Comparison of ENCODE assay signal across 1 cellular context in genomic region chr12:31659087-31659942, GRCh38.
TF ChIP-seq lines count a peak whose summit lies in the region.

Gene ETFBKMT (plus strand): TSS chr12:31659688. CDS start chr12:31661954, 2,266 bp downstream.

TF ChIP-seq in HepG2, 621 proteins besides CTCF, POLR2A, EP300 and RAD21 (continued from another document and continues in another):
- TF ChIP-seq ZSCAN29 (CRISPR knock-in tag; conservative IDR thresholded peaks at IDR 0.05) (no peak; the same call in 1 of the 2 replicates), JUN (CRISPR knock-in tag; IDR thresholded peaks at IDR 0.05) (peak; percentile 48; the same call in 1 of the 2 replicates), ZNF205 (CRISPR knock-in tag; IDR thresholded peaks at IDR 0.05) (no peak), DR1 (CRISPR knock-in tag; IDR thresholded peaks at IDR 0.05) (no peak), DBP (CRISPR knock-in tag; IDR thresholded peaks at IDR 0.05; ENCODE audit: not compliant biosample characterization) (no peak), ARID2 (CRISPR knock-in tag; IDR thresholded peaks at IDR 0.05; ENCODE audit: borderline replicate concordance) (0 out of 2 replicates have a peak, but pooled peaks have one; percentile 5), SYNCRIP (IDR thresholded peaks at IDR 0.05; ENCODE audit: insufficient read depth, low read depth, low read length) (no peak), ZNF614 (CRISPR knock-in tag; IDR thresholded peaks at IDR 0.05; ENCODE audit: borderline replicate concordance) (0 out of 2 replicates have a peak, but pooled peaks have one; percentile 29), SIX4 (CRISPR knock-in tag; IDR thresholded peaks at IDR 0.05) (no peak), ZMYM2 (CRISPR knock-in tag; IDR thresholded peaks at IDR 0.05) (0 out of 2 replicates have a peak, but pooled peaks have one; percentile 12), REPIN1 (CRISPR knock-in tag; IDR thresholded peaks at IDR 0.05; ENCODE audit: borderline replicate concordance, low read depth) (peak; percentile 61; the same call in 1 of the 2 replicates), FOXK1 (CRISPR knock-in tag; IDR thresholded peaks at IDR 0.05; ENCODE audit: borderline replicate concordance, low read depth) (peak; percentile 45; the same call in 1 of the 2 replicates), HOXA7 (CRISPR knock-in tag; IDR thresholded peaks at IDR 0.05) (no peak), FOXA1 (IDR thresholded peaks at IDR 0.05) (no peak), FOXA1 (CRISPR knock-in tag; IDR thresholded peaks at IDR 0.05) (no peak), ZMYM4 (CRISPR knock-in tag; IDR thresholded peaks at IDR 0.05) (peak; percentile 92), HMGXB3 (CRISPR knock-in tag; IDR thresholded peaks at IDR 0.05; ENCODE audit: borderline replicate concordance) (0 out of 2 replicates have a peak, but pooled peaks have one; percentile 20), MNT (IDR thresholded peaks at IDR 0.05) (0 out of 2 replicates have a peak, but pooled peaks have one; percentile 5), RXRB (CRISPR knock-in tag; IDR thresholded peaks at IDR 0.05; ENCODE audit: borderline replicate concordance) (peak; percentile 25; the same call in 1 of the 2 replicates), TEF (CRISPR knock-in tag; IDR thresholded peaks at IDR 0.05) (no peak), IKZF4 (CRISPR knock-in tag; IDR thresholded peaks at IDR 0.05; ENCODE audit: borderline replicate concordance, low read depth, not compliant biosample characterization) (no peak)
- TF ChIP-seq, protein P1, sequence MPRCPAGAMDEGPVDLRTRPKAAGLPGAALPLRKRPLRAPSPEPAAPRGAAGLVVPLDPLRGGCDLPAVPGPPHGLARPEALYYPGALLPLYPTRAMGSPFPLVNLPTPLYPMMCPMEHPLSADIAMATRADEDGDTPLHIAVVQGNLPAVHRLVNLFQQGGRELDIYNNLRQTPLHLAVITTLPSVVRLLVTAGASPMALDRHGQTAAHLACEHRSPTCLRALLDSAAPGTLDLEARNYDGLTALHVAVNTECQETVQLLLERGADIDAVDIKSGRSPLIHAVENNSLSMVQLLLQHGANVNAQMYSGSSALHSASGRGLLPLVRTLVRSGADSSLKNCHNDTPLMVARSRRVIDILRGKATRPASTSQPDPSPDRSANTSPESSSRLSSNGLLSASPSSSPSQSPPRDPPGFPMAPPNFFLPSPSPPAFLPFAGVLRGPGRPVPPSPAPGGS (CRISPR knock-in tag; IDR thresholded peaks at IDR 0.05), result no peak; the same call in 1 of the 2 replicates
- TF ChIP-seq, protein P2, sequence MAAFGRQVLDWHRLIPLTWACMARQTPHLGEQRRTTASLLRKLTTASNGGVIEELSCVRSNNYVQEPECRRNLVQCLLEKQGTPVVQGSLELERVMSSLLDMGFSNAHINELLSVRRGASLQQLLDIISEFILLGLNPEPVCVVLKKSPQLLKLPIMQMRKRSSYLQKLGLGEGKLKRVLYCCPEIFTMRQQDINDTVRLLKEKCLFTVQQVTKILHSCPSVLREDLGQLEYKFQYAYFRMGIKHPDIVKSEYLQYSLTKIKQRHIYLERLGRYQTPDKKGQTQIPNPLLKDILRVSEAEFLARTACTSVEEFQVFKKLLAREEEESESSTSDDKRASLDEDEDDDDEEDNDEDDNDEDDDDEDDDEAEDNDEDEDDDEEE (CRISPR knock-in tag; IDR thresholded peaks at IDR 0.05), result 0 out of 2 replicates have a peak, but pooled peaks have one; percentile 59
- TF ChIP-seq, protein P3, sequence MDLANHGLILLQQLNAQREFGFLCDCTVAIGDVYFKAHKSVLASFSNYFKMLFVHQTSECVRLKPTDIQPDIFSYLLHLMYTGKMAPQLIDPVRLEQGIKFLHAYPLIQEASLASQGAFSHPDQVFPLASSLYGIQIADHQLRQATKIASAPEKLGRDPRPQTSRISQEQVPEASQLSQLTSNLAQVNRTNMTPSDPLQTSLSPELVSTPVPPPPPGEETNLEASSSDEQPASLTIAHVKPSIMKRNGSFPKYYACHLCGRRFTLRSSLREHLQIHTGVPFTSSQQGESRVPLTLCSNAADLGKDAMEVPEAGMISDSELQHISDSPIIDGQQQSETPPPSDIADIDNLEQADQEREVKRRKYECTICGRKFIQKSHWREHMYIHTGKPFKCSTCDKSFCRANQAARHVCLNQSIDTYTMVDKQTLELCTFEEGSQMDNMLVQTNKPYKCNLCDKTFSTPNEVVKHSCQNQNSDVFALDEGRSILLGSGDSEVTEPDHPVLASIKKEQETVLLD (CRISPR knock-in tag; IDR thresholded peaks at IDR 0.05; ENCODE audit: low read depth), result no peak
- TF ChIP-seq, protein P4, sequence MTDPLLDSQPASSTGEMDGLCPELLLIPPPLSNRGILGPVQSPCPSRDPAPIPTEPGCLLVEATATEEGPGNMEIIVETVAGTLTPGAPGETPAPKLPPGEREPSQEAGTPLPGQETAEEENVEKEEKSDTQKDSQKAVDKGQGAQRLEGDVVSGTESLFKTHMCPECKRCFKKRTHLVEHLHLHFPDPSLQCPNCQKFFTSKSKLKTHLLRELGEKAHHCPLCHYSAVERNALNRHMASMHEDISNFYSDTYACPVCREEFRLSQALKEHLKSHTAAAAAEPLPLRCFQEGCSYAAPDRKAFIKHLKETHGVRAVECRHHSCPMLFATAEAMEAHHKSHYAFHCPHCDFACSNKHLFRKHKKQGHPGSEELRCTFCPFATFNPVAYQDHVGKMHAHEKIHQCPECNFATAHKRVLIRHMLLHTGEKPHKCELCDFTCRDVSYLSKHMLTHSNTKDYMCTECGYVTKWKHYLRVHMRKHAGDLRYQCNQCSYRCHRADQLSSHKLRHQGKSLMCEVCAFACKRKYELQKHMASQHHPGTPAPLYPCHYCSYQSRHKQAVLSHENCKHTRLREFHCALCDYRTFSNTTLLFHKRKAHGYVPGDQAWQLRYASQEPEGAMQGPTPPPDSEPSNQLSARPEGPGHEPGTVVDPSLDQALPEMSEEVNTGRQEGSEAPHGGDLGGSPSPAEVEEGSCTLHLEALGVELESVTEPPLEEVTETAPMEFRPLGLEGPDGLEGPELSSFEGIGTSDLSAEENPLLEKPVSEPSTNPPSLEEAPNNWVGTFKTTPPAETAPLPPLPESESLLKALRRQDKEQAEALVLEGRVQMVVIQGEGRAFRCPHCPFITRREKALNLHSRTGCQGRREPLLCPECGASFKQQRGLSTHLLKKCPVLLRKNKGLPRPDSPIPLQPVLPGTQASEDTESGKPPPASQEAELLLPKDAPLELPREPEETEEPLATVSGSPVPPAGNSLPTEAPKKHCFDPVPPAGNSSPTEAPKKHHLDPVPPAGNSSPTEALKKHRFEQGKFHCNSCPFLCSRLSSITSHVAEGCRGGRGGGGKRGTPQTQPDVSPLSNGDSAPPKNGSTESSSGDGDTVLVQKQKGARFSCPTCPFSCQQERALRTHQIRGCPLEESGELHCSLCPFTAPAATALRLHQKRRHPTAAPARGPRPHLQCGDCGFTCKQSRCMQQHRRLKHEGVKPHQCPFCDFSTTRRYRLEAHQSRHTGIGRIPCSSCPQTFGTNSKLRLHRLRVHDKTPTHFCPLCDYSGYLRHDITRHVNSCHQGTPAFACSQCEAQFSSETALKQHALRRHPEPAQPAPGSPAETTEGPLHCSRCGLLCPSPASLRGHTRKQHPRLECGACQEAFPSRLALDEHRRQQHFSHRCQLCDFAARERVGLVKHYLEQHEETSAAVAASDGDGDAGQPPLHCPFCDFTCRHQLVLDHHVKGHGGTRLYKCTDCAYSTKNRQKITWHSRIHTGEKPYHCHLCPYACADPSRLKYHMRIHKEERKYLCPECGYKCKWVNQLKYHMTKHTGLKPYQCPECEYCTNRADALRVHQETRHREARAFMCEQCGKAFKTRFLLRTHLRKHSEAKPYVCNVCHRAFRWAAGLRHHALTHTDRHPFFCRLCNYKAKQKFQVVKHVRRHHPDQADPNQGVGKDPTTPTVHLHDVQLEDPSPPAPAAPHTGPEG (CRISPR knock-in tag; IDR thresholded peaks at IDR 0.05), result peak; percentile 50; the same call in 1 of the 2 replicates
- TF ChIP-seq, protein P5, sequence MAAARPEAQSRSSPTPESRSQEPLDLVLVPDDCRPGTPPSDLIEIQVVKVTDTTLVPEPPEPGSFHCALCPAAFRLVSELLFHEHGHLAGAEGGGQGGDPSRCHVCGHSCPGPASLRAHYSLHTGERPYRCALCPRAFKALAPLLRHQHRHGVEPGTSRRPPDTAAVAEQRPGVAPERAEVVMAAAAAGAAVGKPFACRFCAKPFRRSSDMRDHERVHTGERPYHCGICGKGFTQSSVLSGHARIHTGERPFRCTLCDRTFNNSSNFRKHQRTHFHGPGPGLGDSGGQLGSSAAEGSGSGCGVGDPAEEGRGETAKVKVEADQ (CRISPR knock-in tag; IDR thresholded peaks at IDR 0.05; ENCODE audit: borderline replicate concordance), result no peak; the same call in 1 of the 2 replicates
- TF ChIP-seq, protein P6, sequence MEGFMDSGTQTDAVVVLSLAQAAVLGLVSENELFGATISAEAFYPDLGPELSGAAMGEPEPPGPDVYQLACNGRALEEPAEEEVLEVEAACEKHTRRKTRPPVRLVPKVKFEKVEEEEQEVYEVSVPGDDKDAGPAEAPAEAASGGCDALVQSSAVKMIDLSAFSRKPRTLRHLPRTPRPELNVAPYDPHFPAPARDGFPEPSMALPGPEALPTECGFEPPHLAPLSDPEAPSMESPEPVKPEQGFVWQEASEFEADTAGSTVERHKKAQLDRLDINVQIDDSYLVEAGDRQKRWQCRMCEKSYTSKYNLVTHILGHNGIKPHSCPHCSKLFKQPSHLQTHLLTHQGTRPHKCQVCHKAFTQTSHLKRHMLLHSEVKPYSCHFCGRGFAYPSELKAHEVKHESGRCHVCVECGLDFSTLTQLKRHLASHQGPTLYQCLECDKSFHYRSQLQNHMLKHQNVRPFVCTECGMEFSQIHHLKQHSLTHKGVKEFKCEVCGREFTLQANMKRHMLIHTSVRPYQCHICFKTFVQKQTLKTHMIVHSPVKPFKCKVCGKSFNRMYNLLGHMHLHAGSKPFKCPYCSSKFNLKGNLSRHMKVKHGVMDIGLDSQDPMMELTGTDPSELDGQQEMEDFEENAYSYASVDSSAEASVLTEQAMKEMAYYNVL (CRISPR knock-in tag; IDR thresholded peaks at IDR 0.05; ENCODE audit: borderline replicate concordance), result peak; percentile 47; the same call in 1 of the 2 replicates
- TF ChIP-seq, protein P7, sequence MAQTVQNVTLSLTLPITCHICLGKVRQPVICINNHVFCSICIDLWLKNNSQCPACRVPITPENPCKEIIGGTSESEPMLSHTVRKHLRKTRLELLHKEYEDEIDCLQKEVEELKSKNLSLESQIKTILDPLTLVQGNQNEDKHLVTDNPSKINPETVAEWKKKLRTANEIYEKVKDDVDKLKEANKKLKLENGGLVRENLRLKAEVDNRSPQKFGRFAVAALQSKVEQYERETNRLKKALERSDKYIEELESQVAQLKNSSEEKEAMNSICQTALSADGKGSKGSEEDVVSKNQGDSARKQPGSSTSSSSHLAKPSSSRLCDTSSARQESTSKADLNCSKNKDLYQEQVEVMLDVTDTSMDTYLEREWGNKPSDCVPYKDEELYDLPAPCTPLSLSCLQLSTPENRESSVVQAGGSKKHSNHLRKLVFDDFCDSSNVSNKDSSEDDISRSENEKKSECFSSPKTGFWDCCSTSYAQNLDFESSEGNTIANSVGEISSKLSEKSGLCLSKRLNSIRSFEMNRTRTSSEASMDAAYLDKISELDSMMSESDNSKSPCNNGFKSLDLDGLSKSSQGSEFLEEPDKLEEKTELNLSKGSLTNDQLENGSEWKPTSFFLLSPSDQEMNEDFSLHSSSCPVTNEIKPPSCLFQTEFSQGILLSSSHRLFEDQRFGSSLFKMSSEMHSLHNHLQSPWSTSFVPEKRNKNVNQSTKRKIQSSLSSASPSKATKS (CRISPR knock-in tag; IDR thresholded peaks at IDR 0.05), result no peak
